ENCODE assay signal across 22 cellular contexts in genomic region chr11:122917311-122917710, GRCh38. TPM values are rescaled to one million over a fixed set of nuclear protein-coding genes. Genes with fewer than 3 reads are reported as not detected.
DNase-seq lines count a peak whose midpoint lies in the region; ATAC-seq and TF ChIP-seq lines count a peak whose summit lies in the region.
"Had no signal": no experiment of that assay in that cellular context is flagged by ENCODE, and none has a peak within 500 bp of the region (broad histone marks: within the 10 kb centered on the region; RNA-seq: fewer than 3 reads in every experiment).

No MANE protein-coding gene starts in this region.

- no peak overlapping the region for H3K4me3 Mint-ChIP-seq in natural killer cell
- H3K4me3 Mint-ChIP-seq: activated naive CD4-positive, alpha-beta T cell treated with anti-CD3 and anti-CD28 coated beads, Interleukin-2, amount 50 U/mL, for 24 hours had no signal

- H3K9me3 ChIP-seq in lung (ENCODE audit: control insufficient read depth in 2 of 2, insufficient read depth in 1 of 2, low read length in 1 of 2) = no peaks in the 10 kb centered on the region
- H3K9me3 ChIP-seq: ovary had no signal

- no peak overlapping the region for H3K27ac Mint-ChIP-seq in natural killer cell
- H3K27ac Mint-ChIP-seq: activated naive CD4-positive, alpha-beta T cell treated with anti-CD3 and anti-CD28 coated beads, Interleukin-2, amount 50 U/mL, for 24 hours had no signal

- no peaks in the 10 kb centered on the region for H3K27me3 ChIP-seq in lung (ENCODE audit: control insufficient read depth, insufficient read depth)
- H3K27me3 ChIP-seq: cardiac muscle cell, ovary had no signal

- H3K27ac ChIP-seq in lung (ENCODE audit: low read depth in 1 of 2, low read length in 1 of 2) = no peak overlapping the region
- H3K27ac ChIP-seq: cardiac muscle cell, HL-60, ovary had no signal

- H3K4me3 ChIP-seq in lung = no peak overlapping the region
- H3K4me3 ChIP-seq: cardiac muscle cell, K562, ovary had no signal

- no peaks in the 10 kb centered on the region for H3K4me1 ChIP-seq in lung (ENCODE audit: control insufficient read depth in 2 of 2, insufficient read depth in 2 of 2, low read length in 2 of 2)

- intact Hi-C loops in natural killer cell (cut with micrococcal nuclease) = no loop called here

- no peaks in the 10 kb centered on the region for H3K4me1 Mint-ChIP-seq in natural killer cell
- H3K4me1 Mint-ChIP-seq: activated naive CD4-positive, alpha-beta T cell treated with anti-CD3 and anti-CD28 coated beads, Interleukin-2, amount 50 U/mL, for 24 hours had no signal

- no peak for TF ChIP-seq CTCF in lung (IDR thresholded peaks at IDR 0.05; ENCODE audit: control extremely low read depth, extremely low read depth)
- TF ChIP-seq CTCF in natural killer cell (IDR thresholded peaks at IDR 0.05) = no peak

- no peaks in the 10 kb centered on the region for H3K36me3 ChIP-seq in lung (ENCODE audit: control insufficient read depth in 2 of 2, insufficient read depth in 2 of 2, low read length in 2 of 2)
- H3K36me3 ChIP-seq: cardiac muscle cell, ovary had no signal

- peak; percentile 46 for ATAC-seq in lung (ENCODE audit: insufficient read depth, low FRiP score)
- no peak for ATAC-seq in HG03520 (IDR thresholded peaks at IDR 0.05; ENCODE audit: unreplicated experiment)
- no peak for ATAC-seq in natural killer cell
- ATAC-seq in HG02870 (IDR thresholded peaks at IDR 0.05; ENCODE audit: unreplicated experiment) = no peak
- ATAC-seq: K562, left ventricle myocardium superior had no signal

- H3K27me3 Mint-ChIP-seq in natural killer cell (ENCODE audit: low read depth in 2 of 2) = peaks cover 0 to 3% of the 10 kb centered on the region in 2 donors
- H3K27me3 Mint-ChIP-seq: activated naive CD4-positive, alpha-beta T cell treated with anti-CD3 and anti-CD28 coated beads, Interleukin-2, amount 50 U/mL, for 24 hours had no signal

- H3K9me3 Mint-ChIP-seq in natural killer cell = no peaks in the 10 kb centered on the region
- H3K9me3 Mint-ChIP-seq: activated naive CD4-positive, alpha-beta T cell treated with anti-CD3 and anti-CD28 coated beads, Interleukin-2, amount 50 U/mL, for 24 hours had no signal

- H3K36me3 Mint-ChIP-seq in natural killer cell = no peaks in the 10 kb centered on the region
- H3K36me3 Mint-ChIP-seq: activated naive CD4-positive, alpha-beta T cell treated with anti-CD3 and anti-CD28 coated beads, Interleukin-2, amount 50 U/mL, for 24 hours had no signal

- 71 to 88% methylated on average over 1 of the region's 1 CpG for WGBS in lung, 2 donors

- peak; percentile 37 for DNase-seq in EH (ENCODE audit: low read depth)
- DNase-seq in M059J (ENCODE audit: low read depth) = peak; percentile 78
- peak; percentile 47 for DNase-seq in cerebellar cortex (ENCODE audit: low spot score)
- peak; percentile 83 for DNase-seq in lung (ENCODE audit: low spot score)
- no peak for DNase-seq in natural killer cell
- no peak for DNase-seq in activated CD4-positive, CD25-positive, alpha-beta regulatory T cell (lab: John Stamatoyannopoulos, UW)
- DNase-seq: activated CD4-positive, alpha-beta T cell treated with anti-CD3 and anti-CD28 coated beads, Interleukin-2, amount 50 U/mL, for 4 hours; effector CD8-positive, alpha-beta T cell; GOT3; left ventricle myocardium superior; NCI-H1105; NCI-H2107; NCI-H82; stimulated activated CD4-positive, alpha-beta T cell treated with anti-CD3 and anti-CD28 coated beads, Interleukin-2, amount 100 ng/mL, for 48 hours; SW 1271 had no signal

RNA-seq across cellular contexts. Expression of gene JHY, which starts 34.8 kb away (rescaled TPM):
- 6.2 and 6.8 TPM in 2 replicates for total RNA-seq in M059J (2014; rRNA removed; shearing (Covaris generic))
- total RNA-seq in lung = 10 to 100 TPM; 10.8 to 11.0 TPM
- 1 to 10 TPM; 2.4 to 3.7 TPM for polyA plus RNA-seq in lung
- 1 to 10 TPM in 2 of 3 donors, under 1 TPM in 1; 0.88 to 1.5 (median 1.2) TPM for total RNA-seq in natural killer cell
- total RNA-seq: K562 had no signal
- polyA plus RNA-seq: K562 had no signal

Comparison
In these comparisons a context has a peak if more than half of its experiments do, and no peak if none do; other contexts are left out.
1. DNase-seq: peak in EH (single experiment), M059J (single experiment), cerebellar cortex (single experiment) and lung (single experiment); none in natural killer cell (single experiment) and activated CD4-positive, CD25-positive, alpha-beta regulatory T cell (0 of 4).